8 cellular contexts compared by ENCODE assay signal in the genomic region with DNA sequence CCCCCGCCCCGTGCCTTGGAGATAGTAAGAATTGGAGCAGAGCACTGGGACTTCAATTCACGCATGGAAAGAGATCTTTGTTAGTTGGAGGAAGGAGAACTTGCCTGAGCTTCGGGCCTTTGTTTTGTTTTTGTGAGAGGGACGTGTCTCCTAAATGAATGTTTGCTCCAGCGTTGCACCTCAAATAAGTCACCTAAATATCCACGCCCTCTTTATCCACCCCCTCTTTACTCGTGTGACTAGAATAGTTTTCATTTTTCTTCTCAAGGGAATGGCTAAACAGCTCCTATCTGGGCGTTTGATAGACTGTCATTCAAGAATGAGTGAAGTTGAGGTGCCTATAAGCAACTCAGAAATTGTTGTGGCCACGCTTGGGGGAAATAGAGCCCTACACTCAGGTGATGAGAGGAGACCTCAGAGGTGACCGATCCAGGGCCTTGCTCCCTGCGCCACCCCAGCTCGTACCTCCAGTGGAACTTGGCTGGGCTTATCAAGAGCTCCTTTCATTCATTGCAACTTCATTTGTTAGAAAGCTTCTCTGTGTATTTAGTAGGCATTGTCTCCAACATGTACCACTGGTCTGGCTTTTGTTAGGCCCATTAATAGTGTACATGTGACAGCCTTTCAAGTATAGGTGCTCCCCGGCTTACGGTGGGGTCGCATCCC. TPM values are rescaled to one million over a fixed set of nuclear protein-coding genes. Genes with fewer than 3 reads are reported as not detected.
DNase-seq lines count a peak whose midpoint lies in the region; ATAC-seq and TF ChIP-seq lines count a peak whose summit lies in the region.

No MANE protein-coding gene starts in this region.

- DNase-seq in GM23248 (peak; percentile 43), foreskin keratinocyte (no peak), retinal pigment epithelial cell (ENCODE audit: low read depth) (no peak), NCI-H524 treated with DMSO at 0.1 percent for 48 hours (lab: John Stamatoyannopoulos, UW) (no peak)

- TF ChIP-seq CTCF in SU-DHL-6 (IDR thresholded peaks at IDR 0.05; ENCODE audit: insufficient read depth, low read length, poor library complexity, severe bottlenecking) (no peak), foreskin keratinocyte (conservative IDR thresholded peaks at IDR 0.05) (no peak), retinal pigment epithelial cell (conservative IDR thresholded peaks at IDR 0.05; ENCODE audit: low read depth, low read length) (no peak)

- in situ Hi-C loops in GM23248 (cut with MboI): no loop called here

- H3K4me1 ChIP-seq in GM23248 (ENCODE audit: insufficient read depth) (peaks cover 10% of the 10 kb centered on the region), foreskin keratinocyte (peaks cover 6% of the 10 kb centered on the region)

- peak overlapping the region; percentile 90 for H3K4me3 ChIP-seq in GM23248
- peak overlapping the region; percentile 99 for H3K4me3 ChIP-seq in SU-DHL-6 (ENCODE audit: insufficient read depth, low read length, poor library complexity, severe bottlenecking)
- peak overlapping the region; percentile 78 for H3K4me3 ChIP-seq in retinal pigment epithelial cell (ENCODE audit: low read length)

- ATAC-seq in foreskin keratinocyte (no peak), HG03460 (IDR thresholded peaks at IDR 0.05; ENCODE audit: unreplicated experiment) (no peak), GM21717 (IDR thresholded peaks at IDR 0.05; ENCODE audit: unreplicated experiment) (no peak), GM21390 (IDR thresholded peaks at IDR 0.05; ENCODE audit: unreplicated experiment) (no peak)

- H3K27ac ChIP-seq in GM23248 (peak overlapping the region; percentile 44), SU-DHL-6 (ENCODE audit: low read depth, low read length) (no peak overlapping the region), foreskin keratinocyte (peak overlapping the region; percentile 47)

- H3K4me2 ChIP-seq in GM23248 (ENCODE audit: unreplicated experiment) (peak overlapping the region; percentile 88), SU-DHL-6 (ENCODE audit: low read depth, low read length, poor library complexity, severe bottlenecking) (peak overlapping the region; percentile 99)

- H2AFZ ChIP-seq in GM23248 (peak overlapping the region; percentile 83), SU-DHL-6 (ENCODE audit: low read depth, low read length, severe bottlenecking) (peak overlapping the region; percentile 95)

- no peaks in the 10 kb centered on the region for H3K9me2 ChIP-seq in GM23248 (ENCODE audit: insufficient read depth)
- no peaks in the 10 kb centered on the region for H3K9me2 ChIP-seq in SU-DHL-6 (replicated peaks; ENCODE audit: insufficient read depth, low read length)

- H3K79me2 ChIP-seq in GM23248 (ENCODE audit: insufficient read depth) (peaks cover 42% of the 10 kb centered on the region), SU-DHL-6 (ENCODE audit: insufficient read depth, low read length) (peaks cover 8% of the 10 kb centered on the region)

- WGBS in GM23248 (ENCODE audit: low coverage in 1 of 2, low lambda C conversion rate in 2 of 2, missing lambda C conversion rate in 2 of 2), 2 experiments: 22 to 29% methylated on average over 16 of the region's 16 CpGs

- H3K9me3 ChIP-seq in GM23248 (ENCODE audit: low read depth) (no peaks in the 10 kb centered on the region), SU-DHL-6 (ENCODE audit: insufficient read depth, low read length) (no peaks in the 10 kb centered on the region)

- peak overlapping the region; percentile 83 for H3K9ac ChIP-seq in GM23248
- peak overlapping the region; percentile 85 for H3K9ac ChIP-seq in SU-DHL-6 (ENCODE audit: low read length)

- H3F3A ChIP-seq in GM23248 (ENCODE audit: insufficient read depth) (no peaks in the 10 kb centered on the region), SU-DHL-6 (ENCODE audit: insufficient read depth) (0 out of 2 replicates have a peak, but pooled peaks cover 5% of the 10 kb centered on the region)

- no peaks in the 10 kb centered on the region for H3K36me3 ChIP-seq in GM23248 (ENCODE audit: low read depth)
- no peaks in the 10 kb centered on the region for H3K36me3 ChIP-seq in SU-DHL-6 (ENCODE audit: low read length)

- H4K20me1 ChIP-seq in GM23248 (ENCODE audit: insufficient read depth) (no peaks in the 10 kb centered on the region), SU-DHL-6 (ENCODE audit: low read depth, low read length) (no peaks in the 10 kb centered on the region)

- H3K27me3 ChIP-seq in GM23248 (replicated peaks; ENCODE audit: insufficient read depth): 0 out of 2 replicates have a peak, but pooled peaks cover 3% of the 10 kb centered on the region
- no peaks in the 10 kb centered on the region for H3K27me3 ChIP-seq in SU-DHL-6 (ENCODE audit: low read length)
- H3K27me3 ChIP-seq in foreskin keratinocyte: peaks cover 4% of the 10 kb centered on the region

RNA-seq across cellular contexts. Expression of a gene that starts 0.9 kb away (rescaled TPM):
- 34.3 and 134 TPM in 2 replicates for total RNA-seq in GM23248 (2014; rRNA removed; shearing (Covaris generic))
- polyA plus RNA-seq in GM23248 (2016; fragmentation: Nextera tagmentation; extraction: Ambion mirVana) (16.6 and 21.1 TPM in 2 replicates), foreskin keratinocyte (4.6 TPM in 2 replicates)
- 15.6 and 17.2 TPM in 2 replicates for total RNA-seq in foreskin keratinocyte
